In the genomic region with DNA sequence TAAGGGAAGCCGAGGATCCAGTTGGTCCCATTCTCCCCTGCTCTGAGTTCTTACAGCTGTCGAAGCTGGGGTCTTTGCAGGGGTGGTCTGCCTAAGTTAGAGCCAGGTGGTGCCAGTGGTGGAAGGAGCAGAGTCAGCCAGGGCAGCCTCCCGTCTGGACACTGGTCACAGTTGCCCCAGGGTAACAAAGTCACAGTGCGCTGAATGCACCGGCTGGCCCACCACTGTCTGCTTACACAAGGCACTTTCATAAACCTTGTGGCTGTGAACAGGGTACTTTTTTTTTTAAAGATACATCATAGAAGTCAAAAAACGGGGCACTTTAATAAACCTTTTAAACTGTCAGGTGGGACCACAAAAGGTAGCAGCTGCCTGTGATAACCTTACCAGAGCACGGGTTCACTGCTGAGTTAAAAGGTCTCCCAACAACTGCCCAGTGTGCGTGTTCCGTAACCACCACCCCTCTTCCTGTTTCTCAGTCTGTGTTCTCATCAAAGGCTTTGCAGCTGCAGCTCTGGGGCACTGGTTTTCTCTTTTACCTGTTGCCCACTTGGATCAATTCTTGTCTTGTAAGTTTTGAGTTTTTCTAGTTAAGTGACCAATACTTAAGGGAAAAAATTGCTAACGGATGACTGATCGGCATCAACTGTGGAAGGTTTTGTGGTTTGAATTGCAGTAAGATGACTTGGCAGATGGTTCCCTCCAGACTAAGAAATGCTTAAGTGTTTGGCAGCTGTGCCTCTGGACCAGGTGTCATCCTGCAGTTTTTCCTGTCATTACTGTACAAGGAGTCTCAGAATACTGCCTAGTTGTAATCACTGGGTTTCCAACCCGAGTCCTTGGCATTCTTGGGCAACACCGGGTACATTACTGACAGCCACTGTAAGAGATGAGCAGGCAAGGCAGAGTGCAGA, we compare ENCODE assay signal across 13 cellular contexts. TPM values are rescaled to one million over a fixed set of nuclear protein-coding genes. Genes with fewer than 3 reads are reported as not detected.
DNase-seq lines count a peak whose midpoint lies in the region; ATAC-seq, FAIRE-seq and TF ChIP-seq lines count a peak whose summit lies in the region.
"Had no signal": no experiment of that assay in that cellular context is flagged by ENCODE, and none has a peak within 500 bp of the region (broad histone marks: within the 10 kb centered on the region; RNA-seq: fewer than 3 reads in every experiment).

No MANE protein-coding gene starts in this region.

- peaks cover 41% of the 10 kb centered on the region for H3K36me3 Mint-ChIP-seq in activated T-cell treated with anti-CD3 and anti-CD28 coated beads, Interleukin-2, amount 50 U/mL, for 4 hours (ENCODE audit: insufficient read depth)

- no peak overlapping the region for H3K9ac ChIP-seq in kidney (ENCODE audit: low read length in 2 of 2)

- H3K4me1 ChIP-seq in kidney (ENCODE audit: control insufficient read depth in 1 of 2, insufficient read depth in 1 of 2, low read depth in 1 of 2, low read length in 2 of 2): no peaks in the 10 kb centered on the region
- no peaks in the 10 kb centered on the region for H3K4me1 ChIP-seq in esophagus squamous epithelium
- H3K4me1 ChIP-seq: heart left ventricle had no signal

- TF ChIP-seq CTCF in kidney (IDR thresholded peaks at IDR 0.05; ENCODE audit: borderline replicate concordance, extremely low read depth, insufficient read depth): no peak
- TF ChIP-seq CTCF in esophagus squamous epithelium (IDR thresholded peaks at IDR 0.05): no peak

- no peak overlapping the region for H3K27ac ChIP-seq in kidney (ENCODE audit: low read depth in 2 of 2, low read length in 2 of 2)
- no peak overlapping the region for H3K27ac ChIP-seq in esophagus squamous epithelium
- H3K27ac ChIP-seq: heart left ventricle, VCaP had no signal

- DNase-seq in activated CD8-positive, alpha-beta memory T cell treated with anti-CD3 and anti-CD28 coated beads for 24 hours: peak; percentile 71
- no peak for DNase-seq in activated CD8-positive, alpha-beta memory T cell treated with anti-CD3 and anti-CD28 coated beads, Interleukin-2, amount 50 U/mL, for 4 hours
- DNase-seq in activated T-cell treated with anti-CD3 and anti-CD28 coated beads, Interleukin-2, amount 50 U/mL, for 4 hours: no peak
- peak; percentile 30 for DNase-seq in kidney
- DNase-seq in urothelium cell line (ENCODE audit: low spot score): peak; percentile 14
- no peak for DNase-seq in esophagus squamous epithelium (lab: John Stamatoyannopoulos, UW)
- DNase-seq: heart left ventricle, KBM-7, small intestine had no signal

- peaks cover 55 to 74% of the 10 kb centered on the region in 2 donors for H3K36me3 ChIP-seq in kidney (ENCODE audit: control insufficient read depth in 1 of 2, insufficient read depth in 2 of 2, low read length in 2 of 2)
- peaks cover 58 to 100% (median 82%) of the 10 kb centered on the region in 3 donors for H3K36me3 ChIP-seq in esophagus squamous epithelium

- no peaks in the 10 kb centered on the region for H3K27me3 Mint-ChIP-seq in activated T-cell treated with anti-CD3 and anti-CD28 coated beads, Interleukin-2, amount 50 U/mL, for 4 hours (ENCODE audit: low read depth)
- H3K27me3 Mint-ChIP-seq: B cell had no signal

- H3K27me3 ChIP-seq in esophagus squamous epithelium: no peaks in the 10 kb centered on the region
- H3K27me3 ChIP-seq: heart left ventricle had no signal

- H3K4me3 ChIP-seq in kidney (ENCODE audit: low read length in 2 of 2) (no peak overlapping the region), esophagus squamous epithelium (no peak overlapping the region)
- H3K4me3 ChIP-seq: heart left ventricle had no signal

- H3K9me3 Mint-ChIP-seq in activated T-cell treated with anti-CD3 and anti-CD28 coated beads, Interleukin-2, amount 50 U/mL, for 4 hours: no peaks in the 10 kb centered on the region

- H3K4me3 Mint-ChIP-seq in activated T-cell treated with anti-CD3 and anti-CD28 coated beads, Interleukin-2, amount 50 U/mL, for 4 hours: no peak overlapping the region
- H3K4me3 Mint-ChIP-seq: B cell had no signal

- TF ChIP-seq POLR2A in esophagus squamous epithelium (IDR thresholded peaks at IDR 0.05): no peak

- H3K4me1 Mint-ChIP-seq in activated T-cell treated with anti-CD3 and anti-CD28 coated beads, Interleukin-2, amount 50 U/mL, for 4 hours (ENCODE audit: low read depth): peaks cover 17% of the 10 kb centered on the region
- H3K4me1 Mint-ChIP-seq: B cell had no signal

- H3K9me3 ChIP-seq in kidney (ENCODE audit: control insufficient read depth in 1 of 2, low read length in 2 of 2) (no peaks in the 10 kb centered on the region), esophagus squamous epithelium (no peaks in the 10 kb centered on the region)
- H3K9me3 ChIP-seq: heart left ventricle had no signal

- intact Hi-C loops in kidney (cut with DNase I): no loop called here
- intact Hi-C loops in esophagus squamous epithelium (cut with DNase I): no loop called here

- 78 to 86% methylated on average over 12 to 13 of the region's 13 CpGs for WGBS in esophagus squamous epithelium, 2 donors

- ATAC-seq in activated T-cell treated with anti-CD3 and anti-CD28 coated beads, Interleukin-2, amount 50 U/mL, for 4 hours: peak; percentile 86 to 89
- ATAC-seq in HG03432 (IDR thresholded peaks at IDR 0.05; ENCODE audit: unreplicated experiment) (no peak), GM21737 (IDR thresholded peaks at IDR 0.05; ENCODE audit: unreplicated experiment) (no peak)
- ATAC-seq: heart left ventricle had no signal

- no peak for FAIRE-seq in kidney (lab: Jason Lieb, UNC)
- no peak for FAIRE-seq in urothelium cell line (lab: Jason Lieb, UNC)
- FAIRE-seq: small intestine had no signal

RNA-seq across cellular contexts. Expression of gene DYNC1H1, which starts 55.9 kb away (rescaled TPM):
- 100 to 1,000 TPM; 198 to 211 (median 204) TPM for total RNA-seq in activated T-cell treated with anti-CD3 and anti-CD28 coated beads, Interleukin-2, amount 50 U/mL, for 4 hours
- total RNA-seq in kidney (390 TPM), esophagus squamous epithelium (100 to 1,000 TPM; 261 to 376 (median 317) TPM)
- 132 TPM for polyA plus RNA-seq in kidney (ENCODE audit: insufficient read depth, low read depth, low replicate concordance)

Comparison
In these comparisons a context has a peak if more than half of its experiments do, and no peak if none do; other contexts are left out.
1. DNase-seq: peak in activated CD8-positive, alpha-beta memory T cell treated with anti-CD3 and anti-CD28 coated beads for 24 hours (single experiment), kidney (single experiment) and urothelium cell line (single experiment); none in activated CD8-positive, alpha-beta memory T cell treated with anti-CD3 and anti-CD28 coated beads, Interleukin-2, amount 50 U/mL, for 4 hours (single experiment), activated T-cell treated with anti-CD3 and anti-CD28 coated beads, Interleukin-2, amount 50 U/mL, for 4 hours (single experiment) and esophagus squamous epithelium (single experiment).
2. ATAC-seq: peak in activated T-cell treated with anti-CD3 and anti-CD28 coated beads, Interleukin-2, amount 50 U/mL, for 4 hours (2 of 2); none in HG03432 (single experiment) and GM21737 (single experiment).